1 cellular context compared by ENCODE assay signal in the genomic region with DNA sequence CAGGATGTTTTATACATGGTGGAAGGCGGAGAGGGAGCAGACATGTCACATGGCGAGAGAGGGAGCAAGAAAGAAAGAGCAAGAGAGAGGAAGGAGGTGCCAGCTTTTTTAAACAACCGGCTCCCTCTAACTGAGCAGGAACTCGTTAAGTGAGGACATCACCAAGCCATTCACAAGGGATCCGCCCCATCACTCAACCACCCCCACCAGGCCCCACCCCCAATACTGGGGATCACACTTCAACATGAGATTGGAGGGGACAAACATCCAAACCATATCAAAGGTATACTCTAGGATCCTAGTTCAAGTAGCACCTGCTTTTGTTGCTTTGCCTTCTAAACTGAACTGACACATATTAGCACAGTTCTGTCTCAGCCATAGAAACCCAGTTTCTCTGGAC.
A peak's percentile ranks its signal among the peaks of the same experiment; 100 is the strongest.
TF ChIP-seq lines count a peak whose summit lies in the region.

No MANE protein-coding gene starts in this region.

TF ChIP-seq in HCT116, 20 proteins besides CTCF, POLR2A, EP300 and RAD21:
- no peak for TF ChIP-seq EZH2phosphoT487 (IDR thresholded peaks at IDR 0.05; ENCODE audit: borderline replicate concordance)
- TF ChIP-seq CBX3 (IDR thresholded peaks at IDR 0.05; ENCODE audit: low read depth) = 0 out of 2 replicates have a peak, but pooled peaks have one; percentile 0
- TF ChIP-seq EGR1 (IDR thresholded peaks at IDR 0.05; ENCODE audit: low read depth) = no peak
- TF ChIP-seq, protein P1, sequence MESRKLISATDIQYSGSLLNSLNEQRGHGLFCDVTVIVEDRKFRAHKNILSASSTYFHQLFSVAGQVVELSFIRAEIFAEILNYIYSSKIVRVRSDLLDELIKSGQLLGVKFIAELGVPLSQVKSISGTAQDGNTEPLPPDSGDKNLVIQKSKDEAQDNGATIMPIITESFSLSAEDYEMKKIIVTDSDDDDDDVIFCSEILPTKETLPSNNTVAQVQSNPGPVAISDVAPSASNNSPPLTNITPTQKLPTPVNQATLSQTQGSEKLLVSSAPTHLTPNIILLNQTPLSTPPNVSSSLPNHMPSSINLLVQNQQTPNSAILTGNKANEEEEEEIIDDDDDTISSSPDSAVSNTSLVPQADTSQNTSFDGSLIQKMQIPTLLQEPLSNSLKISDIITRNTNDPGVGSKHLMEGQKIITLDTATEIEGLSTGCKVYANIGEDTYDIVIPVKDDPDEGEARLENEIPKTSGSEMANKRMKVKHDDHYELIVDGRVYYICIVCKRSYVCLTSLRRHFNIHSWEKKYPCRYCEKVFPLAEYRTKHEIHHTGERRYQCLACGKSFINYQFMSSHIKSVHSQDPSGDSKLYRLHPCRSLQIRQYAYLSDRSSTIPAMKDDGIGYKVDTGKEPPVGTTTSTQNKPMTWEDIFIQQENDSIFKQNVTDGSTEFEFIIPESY (IDR thresholded peaks at IDR 0.05; ENCODE audit: extremely low read depth, insufficient replicate concordance, low read length) = no peak
- peak; percentile 56; the same call in 1 of the 2 replicates for TF ChIP-seq POLR2AphosphoS5 (IDR thresholded peaks at IDR 0.05; ENCODE audit: low read depth, low read length)
- TF ChIP-seq ZNF274 (IDR thresholded peaks at IDR 0.05; ENCODE audit: low read depth, low read length) = no peak
- TF ChIP-seq SRF (IDR thresholded peaks at IDR 0.05; ENCODE audit: low read depth) = no peak
